25 cellular contexts compared by ENCODE assay signal in the genomic region with DNA sequence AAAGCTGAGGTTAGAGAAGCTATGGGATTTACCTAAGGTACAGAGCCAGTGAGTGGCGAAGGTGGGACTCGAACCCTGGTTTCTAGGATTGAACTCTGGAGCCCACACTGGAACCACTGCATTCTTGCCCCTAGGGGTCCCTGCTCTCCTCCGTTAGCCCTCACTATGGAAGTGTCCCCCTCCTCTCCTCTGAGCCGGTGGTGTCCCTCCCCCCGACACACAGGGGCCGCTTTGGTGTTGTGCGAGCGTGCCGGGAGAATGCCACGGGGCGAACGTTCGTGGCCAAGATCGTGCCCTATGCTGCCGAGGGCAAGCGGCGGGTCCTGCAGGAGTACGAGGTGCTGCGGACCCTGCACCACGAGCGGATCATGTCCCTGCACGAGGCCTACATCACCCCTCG. TPM values are rescaled to one million over a fixed set of nuclear protein-coding genes. Genes with fewer than 3 reads are reported as not detected.
DNase-seq lines count a peak whose midpoint lies in the region; ATAC-seq, FAIRE-seq and TF ChIP-seq lines count a peak whose summit lies in the region.
"Had no signal": no experiment of that assay in that cellular context is flagged by ENCODE, and none has a peak within 500 bp of the region (broad histone marks: within the 10 kb centered on the region; RNA-seq: fewer than 3 reads in every experiment).

No MANE protein-coding gene starts in this region.

- H2AFZ ChIP-seq in GM23338, result no peak overlapping the region
- H2AFZ ChIP-seq in IMR-90 (replicated peaks; ENCODE audit: low read length, poor library complexity), result no peak overlapping the region
- no peak overlapping the region for H2AFZ ChIP-seq in osteoblast (ENCODE audit: low read length)

- no peaks in the 10 kb centered on the region; the same call in 2 of the 3 replicates for H3K9me3 Mint-ChIP-seq in GM23338
- H3K9me3 Mint-ChIP-seq: activated naive CD4-positive, alpha-beta T cell treated with anti-CD3 and anti-CD28 coated beads, Interleukin-2, amount 10 ng/mL, durations not matched to agents 7 days and 5 days; dendritic cell treated with granulocyte-macrophage colony-stimulating factor and Interleukin-4, amounts not matched to agents 40 ng/mL and 50 ng/mL, for 4 days; naive thymus-derived CD8-positive, alpha-beta T cell; stimulated activated naive CD8-positive, alpha-beta T cell treated with anti-CD3 and anti-CD28 coated beads, Interleukin-15, Interleukin-2, amounts not matched to agents 100 ng/mL and 50 ng/mL, for 24 hours had no signal

- DNase-seq in GM23338 (ENCODE audit: low spot score) (peak; percentile 82), IMR-90 (no peak), esophagus muscularis mucosa (ENCODE audit: extremely low spot score) (no peak), osteoblast (ENCODE audit: insufficient read length, low spot score, missing footprints) (no peak), lower lobe of right lung (no peak), ascending aorta (ENCODE audit: low spot score in 2 of 2) (no peak), urothelium cell line (ENCODE audit: low spot score) (no peak)
- no peak for DNase-seq in stimulated activated CD4-positive, alpha-beta T cell treated with anti-CD3 and anti-CD28 coated beads, Interleukin-4, amount 100 ng/mL, for 1 hour
- DNase-seq: activated CD4-positive, alpha-beta T cell treated with anti-CD3 and anti-CD28 coated beads for 48 hours; activated naive CD4-positive, alpha-beta T cell treated with anti-CD3 and anti-CD28 coated beads, Interleukin-2, amount 10 ng/mL, durations not matched to agents 7 days and 5 days; activated T-cell treated with anti-CD3 and anti-CD28 coated beads, Interleukin-2, amount 50 U/mL, for 48 hours; amniotic stem cell; left colon; naive thymus-derived CD8-positive, alpha-beta T cell; NCI-H1436; NCI-H510A treated with DMSO at 0.1 percent for 48 hours; ovary; T-helper 2 cell had no signal

- TSS peak; percentile 15 for BruUV-seq in IMR-90 (replicated peaks; lab: Mats Ljungman, UMichigan)

- no peak overlapping the region for H4K8ac ChIP-seq in IMR-90 (ENCODE audit: low read depth in 2 of 2, low read length in 2 of 2)

- H3K27me3 ChIP-seq in GM23338 (ENCODE audit: insufficient read depth), result peaks cover 51% of the 10 kb centered on the region
- H3K27me3 ChIP-seq in IMR-90 (ENCODE audit: control insufficient read depth, insufficient read depth, low read length), result no peaks in the 10 kb centered on the region
- H3K27me3 ChIP-seq in esophagus muscularis mucosa, result peaks cover 0 to 29% (median 0%) of the 10 kb centered on the region in 4 donors
- no peaks in the 10 kb centered on the region for H3K27me3 ChIP-seq in osteoblast (ENCODE audit: insufficient read depth, low read length)
- H3K27me3 ChIP-seq in lower lobe of right lung (ENCODE audit: low read depth), result peaks cover 78% of the 10 kb centered on the region
- H3K27me3 ChIP-seq in ascending aorta, result no peaks in the 10 kb centered on the region
- H3K27me3 ChIP-seq: ovary had no signal

- no peak overlapping the region for H4K91ac ChIP-seq in IMR-90 (ENCODE audit: insufficient read depth, low read depth, low read length)

- H2AK5ac ChIP-seq in IMR-90 (ENCODE audit: low read depth, low read length), result no peak overlapping the region

- H3K36me3 ChIP-seq in GM23338 (ENCODE audit: insufficient read depth) (no peaks in the 10 kb centered on the region), IMR-90 (ENCODE audit: control insufficient read depth, insufficient read depth, low read length) (peaks cover 32% of the 10 kb centered on the region; the same call in 1 of the 2 replicates), esophagus muscularis mucosa (peaks cover 7 to 82% (median 46%) of the 10 kb centered on the region in 4 donors), osteoblast (ENCODE audit: insufficient read depth, low read length) (peaks cover 44% of the 10 kb centered on the region), lower lobe of right lung (no peaks in the 10 kb centered on the region), ascending aorta (peaks cover 69 to 71% of the 10 kb centered on the region in 2 donors)
- H3K36me3 ChIP-seq: ovary, tibial nerve had no signal

- TF ChIP-seq RAD21 in IMR-90 (IDR thresholded peaks at IDR 0.05; ENCODE audit: low read length), result no peak

- ATAC-seq in GM23338, result peak; percentile 31
- no peak for ATAC-seq in IMR-90 (ENCODE audit: low read depth)
- no peak for ATAC-seq in lower lobe of right lung
- ATAC-seq: left colon; naive thymus-derived CD8-positive, alpha-beta T cell had no signal

- CTCF ChIA-PET in IMR-90 (lab: Yijun Ruan, JAX), result no interaction called here

- H3K79me1 ChIP-seq in IMR-90 (ENCODE audit: low read depth in 1 of 2, low read length in 2 of 2), result no peaks in the 10 kb centered on the region

- H2BK15ac ChIP-seq in IMR-90 (ENCODE audit: low read depth, low read length), result no peak overlapping the region

- peaks cover 21% of the 10 kb centered on the region for H3K4me1 ChIP-seq in GM23338 (ENCODE audit: insufficient read depth)
- no peaks in the 10 kb centered on the region for H3K4me1 ChIP-seq in IMR-90 (ENCODE audit: control insufficient read depth, insufficient read depth, low read length)
- H3K4me1 ChIP-seq in esophagus muscularis mucosa, result peaks cover 3 to 27% (median 17%) of the 10 kb centered on the region in 4 donors
- peaks cover 1% of the 10 kb centered on the region for H3K4me1 ChIP-seq in osteoblast (ENCODE audit: insufficient read depth, low read length)
- no peaks in the 10 kb centered on the region for H3K4me1 ChIP-seq in lower lobe of right lung
- H3K4me1 ChIP-seq in ascending aorta, result peaks cover 0 to 2% of the 10 kb centered on the region in 2 donors

- H3K27me3 Mint-ChIP-seq in GM23338 (ENCODE audit: insufficient read depth, low read depth, poor library complexity), result peaks cover 33% of the 10 kb centered on the region

- no peak overlapping the region for H2BK20ac ChIP-seq in IMR-90 (ENCODE audit: low read depth, low read length)

- in situ Hi-C loops in IMR-90 (cut with MboI; ENCODE audit: low sequenced_read_pairs), result no loop called here

- no peak overlapping the region for H3K9ac ChIP-seq in IMR-90 (ENCODE audit: low read depth, low read length)

- H3K4me1 Mint-ChIP-seq in GM23338, result peaks cover 45% of the 10 kb centered on the region
- H3K4me1 Mint-ChIP-seq: activated naive CD4-positive, alpha-beta T cell treated with anti-CD3 and anti-CD28 coated beads, Interleukin-2, amount 10 ng/mL, durations not matched to agents 7 days and 5 days had no signal

- H3K79me2 ChIP-seq in GM23338 (replicated peaks; ENCODE audit: insufficient read depth), result no peaks in the 10 kb centered on the region
- H3K79me2 ChIP-seq in osteoblast (ENCODE audit: insufficient read depth, low read length), result no peaks in the 10 kb centered on the region

- no peaks in the 10 kb centered on the region for H3K9me3 ChIP-seq in IMR-90 (ENCODE audit: control insufficient read depth, insufficient read depth, low read length)
- no peaks in the 10 kb centered on the region for H3K9me3 ChIP-seq in esophagus muscularis mucosa
- no peaks in the 10 kb centered on the region for H3K9me3 ChIP-seq in osteoblast (ENCODE audit: low read depth, low read length)
- H3K9me3 ChIP-seq in lower lobe of right lung, result no peaks in the 10 kb centered on the region
- no peaks in the 10 kb centered on the region for H3K9me3 ChIP-seq in ascending aorta
- H3K9me3 ChIP-seq: ovary, tibial nerve had no signal

- H2BK120ac ChIP-seq in IMR-90 (ENCODE audit: low read depth, low read length), result no peak overlapping the region

- H3K27ac ChIP-seq in GM23338 (ENCODE audit: low read depth) (no peak overlapping the region), IMR-90 (ENCODE audit: insufficient read depth, low read length) (no peak overlapping the region), esophagus muscularis mucosa (replicated peaks in 1 of 4) (peak overlapping the region; percentile 27 to 99 (median 45)), osteoblast (ENCODE audit: low read depth, low read length) (no peak overlapping the region), lower lobe of right lung (no peak overlapping the region), ascending aorta (no peak overlapping the region)
- H3K27ac ChIP-seq: ovary, SK-N-MC, tibial nerve had no signal

- no peak for FAIRE-seq in urothelium cell line (lab: Jason Lieb, UNC)

- no peak overlapping the region for H4K5ac ChIP-seq in IMR-90 (ENCODE audit: low read depth, low read length)

- no peaks in the 10 kb centered on the region for H3K9me1 ChIP-seq in IMR-90 (ENCODE audit: insufficient read depth, low read length)

- TF ChIP-seq POLR2A in IMR-90 (IDR thresholded peaks at IDR 0.05; ENCODE audit: low read depth, low read length) (no peak), esophagus muscularis mucosa (IDR thresholded peaks at IDR 0.05; ENCODE audit: low read depth) (no peak)

- no peaks in the 10 kb centered on the region; the same call in 2 of the 3 replicates for H3K36me3 Mint-ChIP-seq in GM23338 (ENCODE audit: low read depth)
- H3K36me3 Mint-ChIP-seq: activated naive CD4-positive, alpha-beta T cell treated with anti-CD3 and anti-CD28 coated beads, Interleukin-2, amount 10 ng/mL, durations not matched to agents 7 days and 5 days had no signal

- no peak overlapping the region for H3K56ac ChIP-seq in IMR-90 (ENCODE audit: extremely low read depth, insufficient read depth, low read length)

- H3K14ac ChIP-seq in IMR-90 (replicated peaks; ENCODE audit: low read depth, low read length), result no peak overlapping the region

- POLR2A ChIA-PET in IMR-90 (lab: Charles Lee; ENCODE audit: unreplicated experiment), result no interaction called here

- 0 out of 2 replicates have a peak, but pooled peaks cover 13% of the 10 kb centered on the region for H3F3A ChIP-seq in GM23338 (replicated peaks; ENCODE audit: low read depth)

- H3K27ac Mint-ChIP-seq in GM23338, result no peak overlapping the region
- H3K27ac Mint-ChIP-seq: activated naive CD4-positive, alpha-beta T cell treated with anti-CD3 and anti-CD28 coated beads, Interleukin-2, amount 10 ng/mL, durations not matched to agents 7 days and 5 days; dendritic cell treated with granulocyte-macrophage colony-stimulating factor and Interleukin-4, amounts not matched to agents 40 ng/mL and 50 ng/mL, for 4 days; naive thymus-derived CD8-positive, alpha-beta T cell; stimulated activated naive CD8-positive, alpha-beta T cell treated with anti-CD3 and anti-CD28 coated beads, Interleukin-15, Interleukin-2, amounts not matched to agents 100 ng/mL and 50 ng/mL, for 24 hours had no signal

- H2BK5ac ChIP-seq in IMR-90 (ENCODE audit: low read depth, low read length, poor library complexity, severe bottlenecking), result no peak overlapping the region

- H3K23ac ChIP-seq in IMR-90 (ENCODE audit: low read depth, low read length), result no peak overlapping the region

- 92% methylated on average over 14 of the region's 23 CpGs; no CpG with 5 or more reads in 1 of the 2 experiments for WGBS in IMR-90 (ENCODE audit: extremely low coverage in 2 of 2, insufficient read length in 1 of 2), 2 experiments
- 88% methylated on average over 8 of the region's 23 CpGs for WGBS in esophagus muscularis mucosa

- no peak overlapping the region for H3K4me3 Mint-ChIP-seq in GM23338
- H3K4me3 Mint-ChIP-seq: activated naive CD4-positive, alpha-beta T cell treated with anti-CD3 and anti-CD28 coated beads, Interleukin-2, amount 10 ng/mL, durations not matched to agents 7 days and 5 days; dendritic cell treated with granulocyte-macrophage colony-stimulating factor and Interleukin-4, amounts not matched to agents 40 ng/mL and 50 ng/mL, for 4 days; naive thymus-derived CD8-positive, alpha-beta T cell; stimulated activated naive CD8-positive, alpha-beta T cell treated with anti-CD3 and anti-CD28 coated beads, Interleukin-15, Interleukin-2, amounts not matched to agents 100 ng/mL and 50 ng/mL, for 24 hours had no signal

- TF ChIP-seq CTCF in GM23338 (conservative IDR thresholded peaks at IDR 0.05; ENCODE audit: low read depth in 2 of 2) (peak; percentile 59 to 78), IMR-90 (conservative IDR thresholded peaks at IDR 0.05; ENCODE audit: low read depth, low read length) (0 out of 2 replicates have a peak, but pooled peaks have one; percentile 20), esophagus muscularis mucosa (IDR thresholded peaks at IDR 0.05) (peak; percentile 8 to 27 (median 19)), osteoblast (IDR thresholded peaks at IDR 0.05; ENCODE audit: extremely low read depth, low read depth, low read length) (peak; percentile 10), lower lobe of right lung (IDR thresholded peaks at IDR 0.05) (no peak), ascending aorta (IDR thresholded peaks at IDR 0.05) (no peak)

- H3K9me2 ChIP-seq in GM23338 (ENCODE audit: insufficient read depth), result no peaks in the 10 kb centered on the region

- H4K20me1 ChIP-seq in GM23338 (replicated peaks; ENCODE audit: insufficient read depth), result no peaks in the 10 kb centered on the region
- H4K20me1 ChIP-seq in IMR-90 (ENCODE audit: insufficient read depth, low read length), result no peaks in the 10 kb centered on the region
- peaks cover 6% of the 10 kb centered on the region for H4K20me1 ChIP-seq in osteoblast (ENCODE audit: insufficient read depth, low read length)

- H3K4me3 ChIP-seq in GM23338 (no peak overlapping the region), IMR-90 (ENCODE audit: insufficient read depth, low read depth, low read length) (no peak overlapping the region), esophagus muscularis mucosa (no peak overlapping the region), osteoblast (ENCODE audit: insufficient read depth, low read length) (no peak overlapping the region), lower lobe of right lung (no peak overlapping the region), ascending aorta (no peak overlapping the region)
- H3K4me3 ChIP-seq: ovary, SK-N-MC, tibial nerve had no signal

- H2AK9ac ChIP-seq in IMR-90 (replicated peaks; ENCODE audit: low read depth, low read length, poor library complexity), result no peak overlapping the region

- intact Hi-C loops in IMR-90 (cut with micrococcal nuclease) (no loop called here), esophagus muscularis mucosa (cut with DNase I) (no loop called here), lower lobe of right lung (cut with DNase I) (no loop called here), ascending aorta (cut with DNase I) (no loop called here)

- dilution Hi-C loops in IMR-90 (cut with HindIII; ENCODE audit: low sequenced_read_pairs, unreplicated experiment), result no loop called here

- H3K4ac ChIP-seq in IMR-90 (ENCODE audit: low read depth, low read length), result no peak overlapping the region

- H3K4me2 ChIP-seq in GM23338 (no peak overlapping the region), IMR-90 (ENCODE audit: low read depth, low read length) (no peak overlapping the region), osteoblast (ENCODE audit: insufficient read depth, low read length) (no peak overlapping the region)

- TF ChIP-seq EP300 in esophagus muscularis mucosa (IDR thresholded peaks at IDR 0.05), result no peak

- H3K18ac ChIP-seq in IMR-90 (ENCODE audit: low read depth, low read length), result no peak overlapping the region

RNA-seq across cellular contexts. Expression of gene GMPPA, which starts 8.5 kb away (rescaled TPM):
- total RNA-seq in GM23338 (2014; rRNA removed; shearing (Covaris generic)), result 33.8 and 37.3 TPM in 2 replicates
- polyA plus RNA-seq in GM23338 (2016; fragmentation: Nextera tagmentation; extraction: Ambion mirVana) (25.2 and 27.0 TPM in 2 replicates), IMR-90 (2012; rRNA removed) (124 and 134 TPM in 2 replicates)
- total RNA-seq in IMR-90 (2012; rRNA removed) (93.0 and 103 TPM in 2 replicates), esophagus muscularis mucosa (10 to 100 TPM; 16.2 to 32.6 (median 19.9) TPM), osteoblast (46.0 and 46.3 TPM in 2 replicates), lower lobe of right lung (29.9 TPM), ascending aorta (11.4 TPM)
- polyA plus RNA-seq in IMR-90 (2012; cell fraction: cytosol; rRNA removed), result 73.7 and 110 TPM in 2 replicates
- polyA plus RNA-seq in IMR-90 (2012; cell fraction: nucleus; rRNA removed; ENCODE audit: low replicate concordance), result 322 and 367 TPM in 2 replicates

RNA-seq across cellular contexts. Expression of gene ASIC4, which starts 24.1 kb away (rescaled TPM):
- total RNA-seq in GM23338 (2014; rRNA removed; shearing (Covaris generic)), result 3.6 TPM in 1 of 2 replicates, not detected in the other
- 0.13 and 0.40 TPM in 2 replicates for polyA plus RNA-seq in GM23338 (2016; fragmentation: Nextera tagmentation; extraction: Ambion mirVana)
- not detected in 2 replicates for total RNA-seq in IMR-90 (2012; rRNA removed)
- polyA plus RNA-seq in IMR-90 (2012; rRNA removed), result 0.10 TPM in 1 of 2 replicates, not detected in the other
- not detected in 2 replicates for polyA plus RNA-seq in IMR-90 (2012; cell fraction: cytosol; rRNA removed)
- polyA plus RNA-seq in IMR-90 (2012; cell fraction: nucleus; rRNA removed; ENCODE audit: low replicate concordance), result 0.16 and 0.33 TPM in 2 replicates
- not detected for total RNA-seq in esophagus muscularis mucosa
- total RNA-seq in osteoblast, result under 0.01 TPM in 1 of 2 replicates, not detected in the other
- total RNA-seq in lower lobe of right lung, result 0.53 TPM
- total RNA-seq in ascending aorta, result not detected
- total RNA-seq: HT1080, left colon, mesenteric fat pad, RPMI7951 had no signal
- polyA plus RNA-seq: naive thymus-derived CD8-positive, alpha-beta T cell had no signal

RNA-seq across cellular contexts. Expression of gene CHPF, which starts 53.4 kb away (rescaled TPM):
- 232 and 252 TPM in 2 replicates for total RNA-seq in GM23338 (2014; rRNA removed; shearing (Covaris generic))
- 34.4 and 36.5 TPM in 2 replicates for polyA plus RNA-seq in GM23338 (2016; fragmentation: Nextera tagmentation; extraction: Ambion mirVana)
- 24.0 and 27.2 TPM in 2 replicates for total RNA-seq in IMR-90 (2012; rRNA removed)
- 115 and 147 TPM in 2 replicates for polyA plus RNA-seq in IMR-90 (2012; rRNA removed)
- polyA plus RNA-seq in IMR-90 (2012; cell fraction: cytosol; rRNA removed), result 108 and 204 TPM in 2 replicates
- polyA plus RNA-seq in IMR-90 (2012; cell fraction: nucleus; rRNA removed; ENCODE audit: low replicate concordance), result 37.3 and 118 TPM in 2 replicates
- total RNA-seq in esophagus muscularis mucosa, result 10 to 100 TPM; 44.4 to 67.8 (median 58.4) TPM
- 192 and 221 TPM in 2 replicates for total RNA-seq in osteoblast
- total RNA-seq in lower lobe of right lung, result 23.2 TPM
- 249 TPM for total RNA-seq in ascending aorta

RNA-seq across cellular contexts. Expression of gene TMEM198, which starts 53.6 kb away (rescaled TPM):
- 13.7 and 25.6 TPM in 2 replicates for total RNA-seq in GM23338 (2014; rRNA removed; shearing (Covaris generic))
- 5.6 TPM in 2 replicates for polyA plus RNA-seq in GM23338 (2016; fragmentation: Nextera tagmentation; extraction: Ambion mirVana)
- under 0.01 and 0.18 TPM in 2 replicates for total RNA-seq in IMR-90 (2012; rRNA removed)
- 2.2 and 3.0 TPM in 2 replicates for polyA plus RNA-seq in IMR-90 (2012; rRNA removed)
- polyA plus RNA-seq in IMR-90 (2012; cell fraction: cytosol; rRNA removed), result 0.81 and 1.3 TPM in 2 replicates
- 20.2 and 40.5 TPM in 2 replicates for polyA plus RNA-seq in IMR-90 (2012; cell fraction: nucleus; rRNA removed; ENCODE audit: low replicate concordance)
- 1 to 10 TPM; 3.7 to 4.7 (median 4.2) TPM for total RNA-seq in esophagus muscularis mucosa
- 1.1 and 1.5 TPM in 2 replicates for total RNA-seq in osteoblast
- total RNA-seq in lower lobe of right lung, result 1.4 TPM
- 6.0 TPM for total RNA-seq in ascending aorta

RNA-seq across cellular contexts. Expression of gene SPEG, which starts 55.5 kb away (rescaled TPM):
- 32.4 and 32.6 TPM in 2 replicates for total RNA-seq in GM23338 (2014; rRNA removed; shearing (Covaris generic))
- polyA plus RNA-seq in GM23338 (2016; fragmentation: Nextera tagmentation; extraction: Ambion mirVana), result 12.6 and 12.9 TPM in 2 replicates
- 6.8 and 7.8 TPM in 2 replicates for total RNA-seq in IMR-90 (2012; rRNA removed)
- polyA plus RNA-seq in IMR-90 (2012; rRNA removed), result 81.6 and 109 TPM in 2 replicates
- polyA plus RNA-seq in IMR-90 (2012; cell fraction: cytosol; rRNA removed), result 37.7 and 53.1 TPM in 2 replicates
- 492 and 808 TPM in 2 replicates for polyA plus RNA-seq in IMR-90 (2012; cell fraction: nucleus; rRNA removed; ENCODE audit: low replicate concordance)
- 100 to 1,000 TPM; 115 to 251 (median 180) TPM for total RNA-seq in esophagus muscularis mucosa
- total RNA-seq in osteoblast, result 24.2 and 26.4 TPM in 2 replicates
- 6.5 TPM for total RNA-seq in lower lobe of right lung
- total RNA-seq in ascending aorta, result 390 TPM

Comparison
In these comparisons a context has a peak if more than half of its experiments do, and no peak if none do; other contexts are left out.
1. H3K27ac ChIP-seq: peak in esophagus muscularis mucosa (4 of 4); none in GM23338 (single experiment), IMR-90 (single experiment), osteoblast (single experiment), lower lobe of right lung (single experiment) and ascending aorta (0 of 2).
2. CTCF ChIP-seq: peak in GM23338 (2 of 2), IMR-90 (single experiment), esophagus muscularis mucosa (3 of 3) and osteoblast (single experiment); none in lower lobe of right lung (single experiment) and ascending aorta (0 of 3).